In the genomic region with DNA sequence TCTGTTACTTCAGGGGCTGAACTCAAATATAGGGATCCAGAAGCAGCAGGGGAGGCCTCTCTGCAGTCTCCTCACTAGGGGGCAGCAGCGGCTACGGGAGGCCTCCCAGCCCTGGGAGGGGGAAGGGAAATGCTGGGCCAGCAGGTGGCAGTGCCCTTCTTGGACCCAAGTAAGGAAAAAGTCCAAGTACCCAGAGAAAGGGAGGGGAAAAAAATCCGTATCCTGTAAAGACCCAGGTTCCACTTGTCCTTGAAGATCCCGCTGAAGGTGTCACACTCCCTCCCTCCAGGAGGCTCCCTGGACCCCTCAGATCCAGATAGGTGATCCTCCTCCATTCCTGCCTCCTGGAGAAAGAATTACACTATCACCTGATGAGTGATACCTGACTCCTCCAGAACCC, we compare ENCODE assay signal across 8 cellular contexts. TPM values are rescaled to one million over a fixed set of nuclear protein-coding genes. Genes with fewer than 3 reads are reported as not detected.
DNase-seq lines count a peak whose midpoint lies in the region; ATAC-seq and TF ChIP-seq lines count a peak whose summit lies in the region.

No MANE protein-coding gene starts in this region.

- H3K9me3 Mint-ChIP-seq in neural progenitor cell, result peaks cover 3% of the 10 kb centered on the region

- TF ChIP-seq CTCF in DOHH2 (IDR thresholded peaks at IDR 0.05; ENCODE audit: low read depth, low read length, poor library complexity, severe bottlenecking), result peak; percentile 99
- TF ChIP-seq CTCF in LNCaP clone FGC (IDR thresholded peaks at IDR 0.05; ENCODE audit: control insufficient read depth, extremely low read depth, insufficient read depth), result peak; percentile 100
- peak; percentile 96 for TF ChIP-seq CTCF in fibroblast of mammary gland (conservative IDR thresholded peaks at IDR 0.05; ENCODE audit: control insufficient read depth, insufficient read depth, low read depth, low read length)
- peak; percentile 97 for TF ChIP-seq CTCF in neural progenitor cell (IDR thresholded peaks at IDR 0.05)
- TF ChIP-seq CTCF in suprapubic skin (IDR thresholded peaks at IDR 0.05), result peak; percentile 88 to 90

- no peak overlapping the region for H3K27ac ChIP-seq in DOHH2 (ENCODE audit: low read depth, low read length)
- no peak overlapping the region for H3K27ac ChIP-seq in neural progenitor cell
- no peak overlapping the region for H3K27ac ChIP-seq in suprapubic skin

- WGBS in suprapubic skin, result 20% methylated on average over 2 of the region's 4 CpGs

- TF ChIP-seq POLR2A in suprapubic skin (IDR thresholded peaks at IDR 0.05), result no peak

- H3K4me3 ChIP-seq in DOHH2 (ENCODE audit: low read length) (no peak overlapping the region), LNCaP clone FGC (ENCODE audit: low read depth, low read length) (no peak overlapping the region), fibroblast of mammary gland (ENCODE audit: control insufficient read depth, low read depth, low read length) (no peak overlapping the region), neural progenitor cell (no peak overlapping the region), suprapubic skin (no peak overlapping the region)

- H3K9me3 ChIP-seq in DOHH2 (ENCODE audit: control insufficient read depth, insufficient read depth, low read length) (no peaks in the 10 kb centered on the region), neural progenitor cell (ENCODE audit: low read depth) (no peaks in the 10 kb centered on the region), suprapubic skin (no peaks in the 10 kb centered on the region)

- H3K27me3 Mint-ChIP-seq in neural progenitor cell (ENCODE audit: insufficient read depth, low read depth), result peaks cover 4% of the 10 kb centered on the region

- H2AFZ ChIP-seq in neural progenitor cell (replicated peaks), result no peak overlapping the region

- no peak for ATAC-seq in HG03097 (IDR thresholded peaks at IDR 0.05; ENCODE audit: low FRiP score, unreplicated experiment)

- no peak overlapping the region for H3K4me2 ChIP-seq in DOHH2 (ENCODE audit: low read length)
- no peak overlapping the region for H3K4me2 ChIP-seq in neural progenitor cell

- no peak overlapping the region for H3K9ac ChIP-seq in neural progenitor cell

- H3K27me3 ChIP-seq in DOHH2 (ENCODE audit: control insufficient read depth, low read length) (peaks cover 28% of the 10 kb centered on the region), neural progenitor cell (no peaks in the 10 kb centered on the region), suprapubic skin (no peaks in the 10 kb centered on the region)

- H4K20me1 ChIP-seq in DOHH2 (ENCODE audit: control insufficient read depth, insufficient read depth, low read depth, low read length), result no peaks in the 10 kb centered on the region
- H4K20me1 ChIP-seq in neural progenitor cell (ENCODE audit: low read depth), result no peaks in the 10 kb centered on the region

- H3K4me3 Mint-ChIP-seq in neural progenitor cell, result no peak overlapping the region

- no peak for TF ChIP-seq EP300 in suprapubic skin (IDR thresholded peaks at IDR 0.05)

- H3K27ac Mint-ChIP-seq in neural progenitor cell, result no peak overlapping the region

- no peaks in the 10 kb centered on the region for H3F3A ChIP-seq in DOHH2 (ENCODE audit: control insufficient read depth, insufficient read depth)
- no peaks in the 10 kb centered on the region for H3F3A ChIP-seq in neural progenitor cell (ENCODE audit: low read depth)

- H3K36me3 ChIP-seq in DOHH2 (ENCODE audit: control insufficient read depth, low read length) (no peaks in the 10 kb centered on the region), neural progenitor cell (no peaks in the 10 kb centered on the region), suprapubic skin (no peaks in the 10 kb centered on the region)

- peaks cover 21% of the 10 kb centered on the region for H3K4me1 Mint-ChIP-seq in neural progenitor cell

- H3K79me2 ChIP-seq in DOHH2 (ENCODE audit: control insufficient read depth, low read length) (no peaks in the 10 kb centered on the region), neural progenitor cell (ENCODE audit: low read depth) (no peaks in the 10 kb centered on the region)

- H3K9me2 ChIP-seq in DOHH2 (replicated peaks; ENCODE audit: control insufficient read depth, low read length), result no peaks in the 10 kb centered on the region

- H3K4me1 ChIP-seq in DOHH2 (ENCODE audit: control insufficient read depth, low read length) (no peaks in the 10 kb centered on the region), neural progenitor cell (peaks cover 10% of the 10 kb centered on the region), suprapubic skin (no peaks in the 10 kb centered on the region)

- H3K36me3 Mint-ChIP-seq in neural progenitor cell, result peaks cover 7% of the 10 kb centered on the region

- DNase-seq in LNCaP clone FGC (ENCODE audit: low read depth) (peak; percentile 58), RKO (ENCODE audit: low spot score) (peak; percentile 71), fibroblast of mammary gland (ENCODE audit: low read depth) (peak; percentile 68), neural progenitor cell (ENCODE audit: low spot score) (peak; percentile 91), suprapubic skin (ENCODE audit: low spot score in 2 of 2) (no peak)
- DNase-seq in activated T-cell treated with anti-CD3 and anti-CD28 coated beads, Interleukin-2, amount 50 U/mL, for 48 hours, result peak; percentile 86 to 88

RNA-seq across cellular contexts. Expression of a gene that starts 14.1 kb away (rescaled TPM):
- 29.4 and 56.2 TPM in 2 replicates for total RNA-seq in neural progenitor cell (ENCODE audit: low replicate concordance)
- 10 to 100 TPM; 16.2 to 41.2 (median 30.2) TPM for total RNA-seq in suprapubic skin

RNA-seq across cellular contexts. Expression of a gene that starts 21.0 kb away (rescaled TPM):
- 9.7 and 20.2 TPM in 2 replicates for total RNA-seq in neural progenitor cell (ENCODE audit: low replicate concordance)
- 1 to 10 TPM in 1 of 4 donors, under 1 TPM in 2, not detected in 1; 0.30 to 3.5 (median 0.62) TPM for total RNA-seq in suprapubic skin

Comparison
In these comparisons a context has a peak if more than half of its experiments do, and no peak if none do; other contexts are left out.
1. DNase-seq: peak in LNCaP clone FGC (single experiment), RKO (single experiment), activated T-cell treated with anti-CD3 and anti-CD28 coated beads, Interleukin-2, amount 50 U/mL, for 48 hours (2 of 2), fibroblast of mammary gland (single experiment) and neural progenitor cell (single experiment); none in suprapubic skin (0 of 2).
2. Peak in every context shown above with its lines, with median percentiles within 50 percentile points of each other: CTCF ChIP-seq.